Comparison of ENCODE assay signal across 4 cellular contexts in genomic region chrX:73819864-73820558, GRCh38. TPM values are rescaled to one million over a fixed set of nuclear protein-coding genes. Genes with fewer than 3 reads are reported as not detected.
"Had no signal": no experiment of that assay in that cellular context is flagged by ENCODE, and none has a peak within 500 bp of the region (broad histone marks: within the 10 kb centered on the region; RNA-seq: fewer than 3 reads in every experiment).

No MANE protein-coding gene starts in this region.

RNA-seq across cellular contexts. Expression of gene XIST, which starts 32.5 kb away (rescaled TPM):
- total RNA-seq: kidney epithelial cell; lung microvascular endothelial cell; myocyte; naive thymus-derived CD8-positive, alpha-beta T cell had no signal
